8 cellular contexts compared by ENCODE assay signal in genomic region chr18:36942264-36942663, GRCh38.
DNase-seq lines count a peak whose midpoint lies in the region; ATAC-seq and TF ChIP-seq lines count a peak whose summit lies in the region.

No MANE protein-coding gene starts in this region.

- no peak overlapping the region for H3K27ac Mint-ChIP-seq in activated CD4-positive, alpha-beta T cell treated with anti-CD3 and anti-CD28 coated beads, Interleukin-2, amount 10 ng/mL, durations not matched to agents 24 days and 14 days

- no peaks in the 10 kb centered on the region for H3K27me3 Mint-ChIP-seq in activated CD4-positive, alpha-beta T cell treated with anti-CD3 and anti-CD28 coated beads, Interleukin-2, amount 10 ng/mL, durations not matched to agents 24 days and 14 days

- WGBS in aorta, 2 donors = 62 to 66% methylated on average over 6 of the region's 6 CpGs

- H3K4me1 Mint-ChIP-seq in activated CD4-positive, alpha-beta T cell treated with anti-CD3 and anti-CD28 coated beads, Interleukin-2, amount 10 ng/mL, durations not matched to agents 24 days and 14 days = no peaks in the 10 kb centered on the region

- H3K9me3 ChIP-seq in OCI-LY1 (ENCODE audit: low read length) (no peaks in the 10 kb centered on the region), aorta (ENCODE audit: control insufficient read depth, low read length) (no peaks in the 10 kb centered on the region), ascending aorta (peaks cover 6 to 22% of the 10 kb centered on the region in 2 donors)

- TF ChIP-seq CTCF in OCI-LY1 (IDR thresholded peaks at IDR 0.05; ENCODE audit: low read length) = peak; percentile 87
- TF ChIP-seq CTCF in dorsolateral prefrontal cortex (IDR thresholded peaks at IDR 0.05 in 54 of 56, conservative IDR thresholded peaks at IDR 0.05 in 2 of 56; ENCODE audit: low read depth in 1 of 56, partially characterized antibody in 56 of 56) = peak in 26 of 56 donors; percentile 9 to 45 (median 24)
- peak in 1 of 3 experiments; percentile 19 for TF ChIP-seq CTCF in ascending aorta (IDR thresholded peaks at IDR 0.05)

- intact Hi-C loops in activated CD4-positive, alpha-beta T cell treated with anti-CD3 and anti-CD28 coated beads, Interleukin-2, amount 10 ng/mL, durations not matched to agents 24 days and 14 days (cut with micrococcal nuclease) = loop anchor here (10.0 kb wide), 1 partner anchor 593 kb away; no protein-coding TSS in a partner anchor
- intact Hi-C loops in aorta (cut with DNase I) (loop anchor here in 1 of 2 donors (5.0 kb wide), 1 partner anchor 400 kb away; no protein-coding TSS in a partner anchor), dorsolateral prefrontal cortex (cut with DNase I) (no loop called here), ascending aorta (cut with DNase I) (no loop called here)

- H3K4me1 ChIP-seq in OCI-LY1 (ENCODE audit: insufficient read depth, low read length, severe bottlenecking) = no peaks in the 10 kb centered on the region
- H3K4me1 ChIP-seq in aorta (ENCODE audit: control insufficient read depth in 1 of 2, insufficient read depth in 2 of 2, low read length in 2 of 2) = no peaks in the 10 kb centered on the region
- H3K4me1 ChIP-seq in ascending aorta = no peaks in the 10 kb centered on the region

- H3K9ac ChIP-seq in OCI-LY1 (ENCODE audit: low read length) = no peak overlapping the region

- H3K36me3 ChIP-seq in OCI-LY1 (ENCODE audit: insufficient read depth, low read length) (no peaks in the 10 kb centered on the region), aorta (ENCODE audit: control insufficient read depth in 1 of 2, insufficient read depth in 2 of 2, low read length in 1 of 2) (no peaks in the 10 kb centered on the region), ascending aorta (peaks cover 0 to 9% of the 10 kb centered on the region in 2 donors)

- H3K9me2 ChIP-seq in OCI-LY1 (ENCODE audit: low read depth, low read length) = no peaks in the 10 kb centered on the region

- H3K79me2 ChIP-seq in OCI-LY1 (ENCODE audit: insufficient read depth, low read length) = no peaks in the 10 kb centered on the region

- peak; percentile 60 for DNase-seq in activated CD4-positive, alpha-beta T cell treated with anti-CD3 and anti-CD28 coated beads, Interleukin-2, amount 10 ng/mL, durations not matched to agents 24 days and 14 days
- DNase-seq in activated CD4-positive, alpha-beta T cell treated with anti-CD3 and anti-CD28 coated beads, Interleukin-2, amount 50 U/mL, for 1 hour = no peak
- peak; percentile 44 for DNase-seq in fibroblast of peridontal ligament (ENCODE audit: extremely low read depth)
- no peak for DNase-seq in aorta
- DNase-seq in dorsolateral prefrontal cortex = no peak
- DNase-seq in ascending aorta (ENCODE audit: low spot score in 2 of 2) = no peak

- H3K36me3 Mint-ChIP-seq in activated CD4-positive, alpha-beta T cell treated with anti-CD3 and anti-CD28 coated beads, Interleukin-2, amount 10 ng/mL, durations not matched to agents 24 days and 14 days (ENCODE audit: low read depth) = no peaks in the 10 kb centered on the region

- H3K27me3 ChIP-seq in OCI-LY1 (ENCODE audit: insufficient read depth, low read length) (no peaks in the 10 kb centered on the region), aorta (ENCODE audit: control insufficient read depth in 1 of 2, insufficient read depth in 2 of 2, low read length in 1 of 2) (no peaks in the 10 kb centered on the region), dorsolateral prefrontal cortex (no peaks in the 10 kb centered on the region), ascending aorta (no peaks in the 10 kb centered on the region)

- no peaks in the 10 kb centered on the region for H3F3A ChIP-seq in OCI-LY1 (ENCODE audit: insufficient read depth, low read length)

- H2AFZ ChIP-seq in OCI-LY1 (ENCODE audit: low read length) = no peak overlapping the region

- no peak overlapping the region for H3K4me3 Mint-ChIP-seq in activated CD4-positive, alpha-beta T cell treated with anti-CD3 and anti-CD28 coated beads, Interleukin-2, amount 10 ng/mL, durations not matched to agents 24 days and 14 days

- H3K4me3 ChIP-seq in OCI-LY1 (ENCODE audit: low read depth, low read length, poor library complexity, severe bottlenecking) = no peak overlapping the region
- no peak overlapping the region for H3K4me3 ChIP-seq in aorta (ENCODE audit: low read length in 2 of 2)
- no peak overlapping the region for H3K4me3 ChIP-seq in dorsolateral prefrontal cortex
- H3K4me3 ChIP-seq in ascending aorta = no peak overlapping the region

- no peaks in the 10 kb centered on the region for H4K20me1 ChIP-seq in OCI-LY1 (ENCODE audit: insufficient read depth, low read length)

- H3K27ac ChIP-seq in OCI-LY1 (ENCODE audit: low read depth, low read length, poor library complexity, severe bottlenecking) (no peak overlapping the region), aorta (ENCODE audit: low read depth in 1 of 2, low read length in 2 of 2) (no peak overlapping the region), dorsolateral prefrontal cortex (no peak overlapping the region), ascending aorta (no peak overlapping the region)

- H3K4me2 ChIP-seq in OCI-LY1 (ENCODE audit: low read length) = no peak overlapping the region

- ATAC-seq in HG02970 (IDR thresholded peaks at IDR 0.05; ENCODE audit: low FRiP score, unreplicated experiment) (peak; percentile 56), aorta (ENCODE audit: low FRiP score) (no peak)

- peaks cover 9% of the 10 kb centered on the region for H3K9me3 Mint-ChIP-seq in activated CD4-positive, alpha-beta T cell treated with anti-CD3 and anti-CD28 coated beads, Interleukin-2, amount 10 ng/mL, durations not matched to agents 24 days and 14 days

Comparison
In these comparisons a context has a peak if more than half of its experiments do, and no peak if none do; other contexts are left out.
1. DNase-seq: peak in activated CD4-positive, alpha-beta T cell treated with anti-CD3 and anti-CD28 coated beads, Interleukin-2, amount 10 ng/mL, durations not matched to agents 24 days and 14 days (single experiment) and fibroblast of peridontal ligament (single experiment); none in activated CD4-positive, alpha-beta T cell treated with anti-CD3 and anti-CD28 coated beads, Interleukin-2, amount 50 U/mL, for 1 hour (single experiment), aorta (0 of 2), dorsolateral prefrontal cortex (0 of 10) and ascending aorta (0 of 2).